In the genomic region with DNA sequence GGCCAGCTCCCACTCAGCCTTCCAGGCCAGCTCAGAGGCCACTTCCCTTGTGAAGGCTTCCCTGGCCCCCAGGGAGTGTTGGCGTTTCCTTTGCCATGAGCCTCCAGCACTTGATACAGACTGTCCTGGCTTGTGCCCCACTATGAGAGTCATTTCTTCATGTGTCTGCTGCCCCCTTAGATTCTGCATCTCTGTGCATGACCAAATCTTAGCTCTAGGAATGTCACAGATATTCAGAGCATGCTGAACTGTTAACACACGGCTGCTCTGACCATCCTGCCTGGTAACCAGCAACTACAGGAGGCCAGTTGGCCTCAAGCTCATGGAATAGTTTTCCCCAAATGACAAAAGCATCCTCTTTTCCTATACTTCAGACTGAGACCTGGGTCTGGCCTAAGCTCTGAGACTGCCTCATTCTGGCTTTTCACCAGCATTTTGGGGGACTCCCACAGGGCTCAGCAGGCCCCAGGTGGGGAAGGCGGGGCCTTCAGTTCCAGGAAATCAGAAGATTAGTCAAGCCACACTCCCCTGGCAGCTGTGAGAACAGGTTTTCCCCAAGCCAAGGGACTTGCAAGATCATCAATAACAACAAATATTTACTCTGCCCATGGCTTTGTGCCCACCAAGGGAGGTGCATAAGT, we compare ENCODE assay signal across 8 cellular contexts.
DNase-seq lines count a peak whose midpoint lies in the region; ATAC-seq and TF ChIP-seq lines count a peak whose summit lies in the region.

No MANE protein-coding gene starts in this region.

- H2AFZ ChIP-seq in OCI-LY7 (ENCODE audit: low read length), result peak overlapping the region; percentile 35

- peaks cover 27 to 93% (median 69%) of the 10 kb centered on the region in 4 donors for H3K4me1 Mint-ChIP-seq in CD4-positive, CD25-positive, alpha-beta regulatory T cell
- peaks cover 84% of the 10 kb centered on the region for H3K4me1 Mint-ChIP-seq in activated naive CD4-positive, alpha-beta T cell treated with anti-CD3 and anti-CD28 coated beads, Interleukin-2, amount 50 U/mL, for 24 hours

- TF ChIP-seq CTCF in OCI-LY7 (conservative IDR thresholded peaks at IDR 0.05; ENCODE audit: low read length) (no peak), omental fat pad (IDR thresholded peaks at IDR 0.05) (no peak)

- H3K4me1 ChIP-seq in CD4-positive, CD25-positive, alpha-beta regulatory T cell (ENCODE audit: control insufficient read depth, insufficient read depth, low read length, poor library complexity, severe bottlenecking), result peaks cover 71% of the 10 kb centered on the region
- peaks cover 34% of the 10 kb centered on the region for H3K4me1 ChIP-seq in OCI-LY7 (ENCODE audit: insufficient read depth, low read length, poor library complexity, severe bottlenecking)

- H3K4me2 ChIP-seq in OCI-LY7 (ENCODE audit: low read length), result peak overlapping the region; percentile 51

- no peaks in the 10 kb centered on the region for H3K9me3 ChIP-seq in CD4-positive, CD25-positive, alpha-beta regulatory T cell (ENCODE audit: control insufficient read depth in 2 of 2, low read length in 2 of 2)
- no peaks in the 10 kb centered on the region for H3K9me3 ChIP-seq in OCI-LY7 (ENCODE audit: low read length)

- H3K79me2 ChIP-seq in OCI-LY7 (ENCODE audit: insufficient read depth, low read depth, low read length), result no peaks in the 10 kb centered on the region

- intact Hi-C loops in OCI-LY7 (cut with micrococcal nuclease; ENCODE audit: unreplicated experiment), result no loop called here

- POLR2A ChIA-PET in OCI-LY7 (lab: Charles Lee), result interaction anchor here (1.5 kb wide), 1 partner anchor 9 kb away, joined by 4 read pairs; no protein-coding TSS in a partner anchor

- peak in 2 of 3 donors; percentile 23 to 91 for DNase-seq in CD4-positive, CD25-positive, alpha-beta regulatory T cell
- DNase-seq in OCI-LY7 (ENCODE audit: low spot score) (peak; percentile 71), omental fat pad (ENCODE audit: low spot score) (no peak), superior temporal gyrus (ENCODE audit: extremely low spot score) (no peak), DMS153 (lab: John Stamatoyannopoulos, UW) (no peak)
- peak; percentile 34 to 49 for DNase-seq in stimulated activated CD4-positive, alpha-beta T cell treated with anti-CD3 and anti-CD28 coated beads, Interleukin-15, amount 100 ng/mL, for 1 hour (ENCODE audit: low read depth in 1 of 2, low spot score in 1 of 2)

- H3K9me2 ChIP-seq in OCI-LY7 (ENCODE audit: insufficient read depth, low read length), result no peaks in the 10 kb centered on the region

- BruUV-seq in OCI-LY7 (replicated peaks; lab: Mats Ljungman, UMichigan), result no TSS peak

- no peaks in the 10 kb centered on the region for H3K36me3 ChIP-seq in CD4-positive, CD25-positive, alpha-beta regulatory T cell (ENCODE audit: control insufficient read depth, insufficient read depth, low read length)
- H3K36me3 ChIP-seq in OCI-LY7 (ENCODE audit: insufficient read depth, low read length), result no peaks in the 10 kb centered on the region

- ATAC-seq in CD4-positive, CD25-positive, alpha-beta regulatory T cell (ENCODE audit: low read depth in 2 of 2), result peak; percentile 75 to 77
- ATAC-seq in GM21529 (IDR thresholded peaks at IDR 0.05; ENCODE audit: unreplicated experiment), result peak; percentile 67
- no peak for ATAC-seq in omental fat pad (ENCODE audit: low FRiP score)

- peak overlapping the region; percentile 72 for H3K27ac ChIP-seq in CD4-positive, CD25-positive, alpha-beta regulatory T cell (ENCODE audit: insufficient read depth, low read length, poor library complexity, severe bottlenecking)
- H3K27ac ChIP-seq in OCI-LY7 (ENCODE audit: low read depth, low read length, poor library complexity, severe bottlenecking), result peak overlapping the region; percentile 27

- H3K27ac Mint-ChIP-seq in CD4-positive, CD25-positive, alpha-beta regulatory T cell, result peak overlapping the region; percentile 72 to 98 (median 85)
- H3K27ac Mint-ChIP-seq in activated naive CD4-positive, alpha-beta T cell treated with anti-CD3 and anti-CD28 coated beads, Interleukin-2, amount 50 U/mL, for 24 hours, result peak overlapping the region; percentile 90

- H3K27me3 Mint-ChIP-seq in CD4-positive, CD25-positive, alpha-beta regulatory T cell, result no peaks in the 10 kb centered on the region
- H3K27me3 Mint-ChIP-seq in activated naive CD4-positive, alpha-beta T cell treated with anti-CD3 and anti-CD28 coated beads, Interleukin-2, amount 50 U/mL, for 24 hours, result no peaks in the 10 kb centered on the region

- peak overlapping the region; percentile 57 to 76 (median 63) for H3K4me3 Mint-ChIP-seq in CD4-positive, CD25-positive, alpha-beta regulatory T cell
- peak overlapping the region; percentile 47 for H3K4me3 Mint-ChIP-seq in activated naive CD4-positive, alpha-beta T cell treated with anti-CD3 and anti-CD28 coated beads, Interleukin-2, amount 50 U/mL, for 24 hours

- H4K20me1 ChIP-seq in OCI-LY7 (ENCODE audit: insufficient read depth, low read length), result no peaks in the 10 kb centered on the region

- CTCF ChIA-PET in OCI-LY7 (lab: Charles Lee; ENCODE audit: unreplicated experiment), result no interaction called here

- no peaks in the 10 kb centered on the region for H3K36me3 Mint-ChIP-seq in CD4-positive, CD25-positive, alpha-beta regulatory T cell
- no peaks in the 10 kb centered on the region for H3K36me3 Mint-ChIP-seq in activated naive CD4-positive, alpha-beta T cell treated with anti-CD3 and anti-CD28 coated beads, Interleukin-2, amount 50 U/mL, for 24 hours

- no peaks in the 10 kb centered on the region for H3K27me3 ChIP-seq in CD4-positive, CD25-positive, alpha-beta regulatory T cell (ENCODE audit: control insufficient read depth, insufficient read depth, low read length)

- no peaks in the 10 kb centered on the region for H3K9me3 Mint-ChIP-seq in CD4-positive, CD25-positive, alpha-beta regulatory T cell
- H3K9me3 Mint-ChIP-seq in activated naive CD4-positive, alpha-beta T cell treated with anti-CD3 and anti-CD28 coated beads, Interleukin-2, amount 50 U/mL, for 24 hours, result no peaks in the 10 kb centered on the region

- peak overlapping the region; percentile 48 for H3K4me3 ChIP-seq in CD4-positive, CD25-positive, alpha-beta regulatory T cell (ENCODE audit: low read depth, low read length)
- H3K4me3 ChIP-seq in OCI-LY7 (ENCODE audit: low read depth, low read length, poor library complexity, severe bottlenecking), result no peak overlapping the region

Comparison
In these comparisons a context has a peak if more than half of its experiments do, and no peak if none do; other contexts are left out.
1. DNase-seq: peak in CD4-positive, CD25-positive, alpha-beta regulatory T cell (2 of 3), OCI-LY7 (single experiment) and stimulated activated CD4-positive, alpha-beta T cell treated with anti-CD3 and anti-CD28 coated beads, Interleukin-15, amount 100 ng/mL, for 1 hour (2 of 2); none in omental fat pad (single experiment), superior temporal gyrus (single experiment) and DMS153 (single experiment).